ENCODE assay signal across 8 cellular contexts in the genomic region with DNA sequence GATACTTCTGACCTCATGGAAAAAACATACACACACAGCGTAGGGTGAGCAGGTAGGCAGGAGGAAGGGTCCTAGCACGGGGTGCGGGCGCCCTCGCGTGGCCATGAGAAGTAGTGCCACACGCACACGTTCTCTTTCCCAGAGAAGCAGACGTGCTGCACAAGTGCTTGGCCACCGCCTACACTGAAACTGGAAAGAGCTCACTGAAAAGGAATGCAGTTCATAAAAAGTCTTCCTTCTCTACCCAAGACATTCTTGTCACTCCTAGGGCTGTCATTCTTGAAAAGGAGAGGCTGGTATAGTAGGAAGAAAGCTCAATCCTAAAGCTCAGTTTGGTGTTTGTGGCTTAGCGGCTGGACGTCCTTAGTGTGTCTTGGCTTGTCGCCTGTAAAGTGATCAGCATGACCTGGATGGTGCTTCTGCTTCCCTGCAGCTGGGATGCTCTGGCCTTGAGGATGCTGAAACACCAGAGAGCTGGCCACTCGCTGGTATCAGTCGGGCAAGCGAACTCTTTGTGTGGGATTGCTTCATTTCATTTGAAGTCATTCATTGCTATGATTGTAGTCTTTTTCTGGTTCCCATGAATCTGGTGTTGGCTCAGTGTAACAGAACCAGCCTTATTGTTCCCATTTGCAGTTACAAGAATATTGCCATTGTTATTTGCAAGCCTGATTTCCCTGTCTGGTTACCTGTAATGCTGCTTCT.
DNase-seq lines count a peak whose midpoint lies in the region; ATAC-seq, FAIRE-seq and TF ChIP-seq lines count a peak whose summit lies in the region.

No MANE protein-coding gene starts in this region.

- no peak overlapping the region for H3K18ac ChIP-seq in H1 (ENCODE audit: extremely low read depth, low read length)

- no peak overlapping the region for H3K4me3 Mint-ChIP-seq in GM23338
- H3K4me3 Mint-ChIP-seq in T-helper 2 cell treated with Interferon-gamma antibody and Interleukin-4, amounts not matched to agents 5 μg/mL and 100 μg/mL, for 36 hours, result no peak overlapping the region

- no peak overlapping the region for H3K4ac ChIP-seq in H1 (replicated peaks; ENCODE audit: insufficient read length, low read depth, low read length)

- no peaks in the 10 kb centered on the region for H3K36me3 Mint-ChIP-seq in GM23338 (ENCODE audit: low read depth)
- H3K36me3 Mint-ChIP-seq in T-helper 2 cell treated with Interferon-gamma antibody and Interleukin-4, amounts not matched to agents 5 μg/mL and 100 μg/mL, for 36 hours (ENCODE audit: low read depth), result no peaks in the 10 kb centered on the region

- no peaks in the 10 kb centered on the region for H3K79me1 ChIP-seq in H1 (ENCODE audit: low read depth, low read length)

- H3K4me3 ChIP-seq in GM23338, result no peak overlapping the region
- no peak overlapping the region for H3K4me3 ChIP-seq in KMS-11 (IDR thresholded peaks at IDR 0.05; ENCODE audit: insufficient read depth, low read depth, low read length)
- no peak overlapping the region for H3K4me3 ChIP-seq in H1 (ENCODE audit: extremely low read depth in 1 of 4, insufficient read depth in 2 of 4, low read depth in 3 of 4, low read length in 4 of 4)

- H4K20me1 ChIP-seq in GM23338 (replicated peaks; ENCODE audit: insufficient read depth) (no peaks in the 10 kb centered on the region), KMS-11 (ENCODE audit: insufficient read depth) (no peaks in the 10 kb centered on the region), H1 (replicated peaks in 1 of 2; ENCODE audit: control insufficient read depth in 1 of 2, insufficient read depth in 2 of 2, low read length in 2 of 2) (peaks cover 0 to 2% of the 10 kb centered on the region in 2 experiments)

- peak; percentile 93 to 100 for TF ChIP-seq CTCF in GM23338 (conservative IDR thresholded peaks at IDR 0.05; ENCODE audit: low read depth in 2 of 2)
- TF ChIP-seq CTCF in KMS-11 (conservative IDR thresholded peaks at IDR 0.05; ENCODE audit: low read depth, low read length), result peak; percentile 80
- TF ChIP-seq CTCF in H1 (IDR thresholded peaks at IDR 0.05; ENCODE audit: control extremely low read depth in 1 of 3, insufficient read depth in 1 of 3, low read depth in 1 of 3, low read length in 3 of 3), result peak; percentile 95 to 97 (median 97)

- ATAC-seq in GM23338, result peak; percentile 74

- H2AK5ac ChIP-seq in H1 (ENCODE audit: low read depth, low read length), result no peak overlapping the region

- no peak overlapping the region for H3K23ac ChIP-seq in H1 (ENCODE audit: insufficient read length)

- H3K9me2 ChIP-seq in GM23338 (ENCODE audit: insufficient read depth), result no peaks in the 10 kb centered on the region

- no peak overlapping the region for H2BK120ac ChIP-seq in H1 (replicated peaks; ENCODE audit: low read depth, low read length)

- H3K27ac Mint-ChIP-seq in GM23338, result no peak overlapping the region
- H3K27ac Mint-ChIP-seq in T-helper 2 cell treated with Interferon-gamma antibody and Interleukin-4, amounts not matched to agents 5 μg/mL and 100 μg/mL, for 36 hours, result no peak overlapping the region

- peak; percentile 99 for TF ChIP-seq RAD21 in H1 (IDR thresholded peaks at IDR 0.05 in 1 of 2, conservative IDR thresholded peaks at IDR 0.05 in 1 of 2; ENCODE audit: low read depth in 2 of 2, low read length in 2 of 2)

- no peak overlapping the region for H2BK12ac ChIP-seq in H1 (ENCODE audit: low read depth, low read length)

- H3K27me3 ChIP-seq in GM23338 (ENCODE audit: insufficient read depth) (no peaks in the 10 kb centered on the region), KMS-11 (ENCODE audit: insufficient read depth, low read depth) (no peaks in the 10 kb centered on the region), H1 (replicated peaks in 1 of 4; ENCODE audit: control insufficient read depth in 3 of 4, extremely low read depth in 1 of 4, insufficient read depth in 3 of 4, low read length in 3 of 4) (no peaks in the 10 kb centered on the region; a peak in 1 of 7 replicates)

- H3K4me2 ChIP-seq in GM23338 (no peak overlapping the region), KMS-11 (no peak overlapping the region), H1 (ENCODE audit: insufficient read depth in 1 of 2, low read depth in 2 of 2, low read length in 2 of 2) (no peak overlapping the region)

- POLR2A ChIA-PET in H1 (lab: Charles Lee; ENCODE audit: partially characterized antibody), result interaction anchor here (1.1 to 1.4 kb wide), 3 partner anchors 9 to 95 kb away, joined by 3 read pairs; no protein-coding TSS in a partner anchor

- no peak for TF ChIP-seq POLR2A in H1 (IDR thresholded peaks at IDR 0.05; ENCODE audit: control extremely low read depth in 1 of 2, low read depth in 2 of 2, low read length in 2 of 2)

- no peak overlapping the region for H3K14ac ChIP-seq in H1 (ENCODE audit: insufficient read length)

- H3K36me3 ChIP-seq in GM23338 (ENCODE audit: insufficient read depth), result no peaks in the 10 kb centered on the region
- no peaks in the 10 kb centered on the region for H3K36me3 ChIP-seq in KMS-11 (ENCODE audit: insufficient read depth)
- H3K36me3 ChIP-seq in H1 (ENCODE audit: control insufficient read depth in 2 of 4, insufficient read depth in 4 of 4, low read length in 3 of 4), result no peaks in the 10 kb centered on the region

- peak; percentile 85 for FAIRE-seq in H1 (lab: Jason Lieb, UNC)

- no peak overlapping the region for H2BK20ac ChIP-seq in H1 (ENCODE audit: low read length)

- H2AFZ ChIP-seq in GM23338 (no peak overlapping the region), KMS-11 (ENCODE audit: low read depth) (no peak overlapping the region), H1 (ENCODE audit: low read length) (no peak overlapping the region)

- H3K79me2 ChIP-seq in GM23338 (replicated peaks; ENCODE audit: insufficient read depth) (no peaks in the 10 kb centered on the region), KMS-11 (ENCODE audit: insufficient read depth, low read depth) (no peaks in the 10 kb centered on the region), H1 (ENCODE audit: control insufficient read depth in 1 of 2, insufficient read depth in 2 of 2, low read length in 2 of 2) (no peaks in the 10 kb centered on the region)

- no peak overlapping the region for H3K56ac ChIP-seq in H1 (replicated peaks; ENCODE audit: insufficient read length, low read depth, low read length)

- H3K9ac ChIP-seq in KMS-11, result no peak overlapping the region
- no peak overlapping the region for H3K9ac ChIP-seq in H1 (replicated peaks in 1 of 4; ENCODE audit: extremely low read depth in 1 of 4, low read depth in 3 of 4, low read length in 3 of 4)

- H3F3A ChIP-seq in GM23338 (replicated peaks; ENCODE audit: low read depth), result no peaks in the 10 kb centered on the region

- no peak overlapping the region for H2BK5ac ChIP-seq in H1 (ENCODE audit: low read depth, low read length)

- 41% methylated on average over 16 of the region's 16 CpGs; no CpG with 5 or more reads in 1 of the 2 experiments for WGBS in H1 (ENCODE audit: extremely low coverage in 1 of 2, insufficient coverage in 1 of 2, insufficient read length in 1 of 2, insufficient replicate concordance in 2 of 2, low coverage in 1 of 2, low lambda C conversion rate in 2 of 2, missing lambda C conversion rate in 1 of 2), 2 experiments

- H4K8ac ChIP-seq in H1 (ENCODE audit: extremely low read depth, insufficient read depth, low read length), result no peak overlapping the region

- H3K27me3 Mint-ChIP-seq in GM23338 (ENCODE audit: insufficient read depth, low read depth, poor library complexity), result peaks cover 8% of the 10 kb centered on the region
- H3K27me3 Mint-ChIP-seq in T-helper 2 cell treated with Interferon-gamma antibody and Interleukin-4, amounts not matched to agents 5 μg/mL and 100 μg/mL, for 36 hours (ENCODE audit: low read depth), result no peaks in the 10 kb centered on the region

- H2BK15ac ChIP-seq in H1 (ENCODE audit: low read length), result no peak overlapping the region

- H3K4me1 ChIP-seq in GM23338 (ENCODE audit: insufficient read depth), result peaks cover 17% of the 10 kb centered on the region
- no peaks in the 10 kb centered on the region for H3K4me1 ChIP-seq in KMS-11 (ENCODE audit: low read depth, poor library complexity, severe bottlenecking)
- H3K4me1 ChIP-seq in H1 (replicated peaks in 1 of 4; ENCODE audit: control insufficient read depth in 3 of 4, insufficient read depth in 4 of 4, low read length in 3 of 4), result peaks cover 3 to 9% (median 5%) of the 10 kb centered on the region in 4 experiments; a peak in 5 of 7 replicates

- CTCF ChIA-PET in H1 (lab: Charles Lee; ENCODE audit: partially characterized antibody), result interaction anchor here (0.6 to 31.3 kb wide), 91 partner anchors 9 to 647 kb away, joined by 3 to 1023 read pairs (median 5); no protein-coding TSS in a partner anchor

- H3K23me2 ChIP-seq in H1 (ENCODE audit: low read depth, low read length), result no peaks in the 10 kb centered on the region

- H3K9me3 ChIP-seq in H1 (ENCODE audit: insufficient read depth in 2 of 2, low read depth in 1 of 2, low read length in 1 of 2), result no peaks in the 10 kb centered on the region

- no peaks in the 10 kb centered on the region for H3K9me3 Mint-ChIP-seq in GM23338
- H3K9me3 Mint-ChIP-seq in T-helper 2 cell treated with Interferon-gamma antibody and Interleukin-4, amounts not matched to agents 5 μg/mL and 100 μg/mL, for 36 hours, result no peaks in the 10 kb centered on the region

- no peak overlapping the region for H3K27ac ChIP-seq in GM23338 (ENCODE audit: low read depth)
- no peak overlapping the region for H3K27ac ChIP-seq in KMS-11
- no peak overlapping the region for H3K27ac ChIP-seq in H1 (ENCODE audit: low read depth, low read length)
- peak overlapping the region; percentile 69 for H3K27ac ChIP-seq in temporal lobe (ENCODE audit: low read depth, low read length)

- no peak overlapping the region for H4K5ac ChIP-seq in H1 (ENCODE audit: insufficient read length, low read depth, low read length)

- no peak for TF ChIP-seq EP300 in H1 (IDR thresholded peaks at IDR 0.05; ENCODE audit: borderline replicate concordance in 1 of 2, low read depth in 2 of 2, low read length in 2 of 2)

- peaks cover 36% of the 10 kb centered on the region for H3K4me1 Mint-ChIP-seq in GM23338
- no peaks in the 10 kb centered on the region for H3K4me1 Mint-ChIP-seq in T-helper 2 cell treated with Interferon-gamma antibody and Interleukin-4, amounts not matched to agents 5 μg/mL and 100 μg/mL, for 36 hours (ENCODE audit: low read depth)

- DNase-seq in activated effector memory CD4-positive, alpha-beta T cell treated with anti-CD3 and anti-CD28 coated beads, Interleukin-2, amount 50 U/mL, for 16 hours, result peak; percentile 69
- no peak for DNase-seq in activated effector memory CD4-positive, alpha-beta T cell treated with Interleukin-2 at 50 U/mL for 16 hours
- DNase-seq in GM23338 (ENCODE audit: low spot score), result peak; percentile 80
- DNase-seq in T-helper 2 cell treated with Interferon-gamma antibody and Interleukin-4, amounts not matched to agents 5 μg/mL and 100 μg/mL, for 36 hours (ENCODE audit: low spot score), result peak; percentile 38
- peak; percentile 50 to 96 for DNase-seq in H1 (ENCODE audit: low read depth in 1 of 2, low spot score in 2 of 2)
- peak; percentile 87 for DNase-seq in medulla oblongata (ENCODE audit: extremely low spot score)

- no peak overlapping the region for H4K91ac ChIP-seq in H1 (replicated peaks; ENCODE audit: insufficient read length, low read length)

TF ChIP-seq in GM23338, 12 proteins besides CTCF, POLR2A, EP300 and RAD21 (continues in another document):
- no peak for TF ChIP-seq POLR2AphosphoS5 (IDR thresholded peaks at IDR 0.05; ENCODE audit: low read depth)

TF ChIP-seq in H1, 55 proteins besides CTCF, POLR2A, EP300 and RAD21 (continues in another document):
- TF ChIP-seq CREB1 (IDR thresholded peaks at IDR 0.05), result peak; percentile 66
